In genomic region chr9:136567651-136568287, GRCh38 we compare ENCODE assay signal across 9 cellular contexts. TPM values are rescaled to one million over a fixed set of nuclear protein-coding genes. Genes with fewer than 3 reads are reported as not detected.
DNase-seq lines count a peak whose midpoint lies in the region; ATAC-seq, FAIRE-seq and TF ChIP-seq lines count a peak whose summit lies in the region.
"Had no signal": no experiment of that assay in that cellular context is flagged by ENCODE, and none has a peak within 500 bp of the region (broad histone marks: within the 10 kb centered on the region; RNA-seq: fewer than 3 reads in every experiment).

No MANE protein-coding gene starts in this region.

- DNase-seq in Daoy (ENCODE audit: low read depth) (peak; percentile 95), SJCRH30 (peak; percentile 78 to 85), foreskin keratinocyte (peak; percentile 84 to 90), pancreas (peak in 5 of 6 donors; percentile 54 to 82 (median 59)), SHP77 treated with DMSO at 0.1 percent for 48 hours (lab: John Stamatoyannopoulos, UW) (no peak)
- no peak for DNase-seq in activated CD4-positive, CD25-positive, alpha-beta regulatory T cell treated with anti-CD3 and anti-CD28 coated beads, Interleukin-2, amount 50 U/mL, for 72 hours

- peak; percentile 89 for ATAC-seq in foreskin keratinocyte
- ATAC-seq in pancreas = peak; percentile 41 to 72 (median 71)
- ATAC-seq in HG03520 (IDR thresholded peaks at IDR 0.05; ENCODE audit: unreplicated experiment) = no peak
- ATAC-seq in GM18861 (IDR thresholded peaks at IDR 0.05; ENCODE audit: unreplicated experiment) = no peak

- no peak overlapping the region; the same call in 1 of the 2 replicates for H3K27ac ChIP-seq in SJCRH30
- H3K27ac ChIP-seq in foreskin keratinocyte = peak overlapping the region; percentile 67
- no peak overlapping the region for H3K27ac ChIP-seq in pancreas
- H3K27ac ChIP-seq: SK-N-MC had no signal

- no peak for FAIRE-seq in pancreas (lab: Jason Lieb, UNC)

- no peak for TF ChIP-seq CTCF in foreskin keratinocyte (conservative IDR thresholded peaks at IDR 0.05)
- no peak for TF ChIP-seq CTCF in pancreas (IDR thresholded peaks at IDR 0.05)

- peaks cover 40% of the 10 kb centered on the region for H3K27me3 ChIP-seq in SJCRH30
- no peaks in the 10 kb centered on the region for H3K27me3 ChIP-seq in foreskin keratinocyte
- no peaks in the 10 kb centered on the region for H3K27me3 ChIP-seq in pancreas

- H3K4me3 ChIP-seq in SJCRH30 = no peak overlapping the region
- no peak overlapping the region for H3K4me3 ChIP-seq in pancreas
- H3K4me3 ChIP-seq: SK-N-MC had no signal

- 63 to 69% methylated on average over 27 of the region's 27 CpGs for WGBS in pancreas, 2 donors

- H3K9me3 ChIP-seq in SJCRH30 (replicated peaks) (no peaks in the 10 kb centered on the region), pancreas (no peaks in the 10 kb centered on the region)

- H3K4me1 ChIP-seq in SJCRH30 (peaks cover 25% of the 10 kb centered on the region), foreskin keratinocyte (peaks cover 8% of the 10 kb centered on the region), pancreas (no peaks in the 10 kb centered on the region)

- H3K36me3 ChIP-seq in SJCRH30 (no peaks in the 10 kb centered on the region), pancreas (no peaks in the 10 kb centered on the region)

- intact Hi-C loops in pancreas (cut with DNase I) = no loop called here

RNA-seq across cellular contexts. Expression of gene NOTCH1, which starts 21.9 kb away (rescaled TPM):
- 4.4 and 8.7 TPM in 2 replicates for total RNA-seq in Daoy (2014; rRNA removed; shearing (Covaris generic))
- 25.8 and 28.5 TPM in 2 replicates for total RNA-seq in SJCRH30 (2014; rRNA removed; shearing (Covaris generic))
- 41.9 and 49.8 TPM in 2 replicates for total RNA-seq in foreskin keratinocyte
- polyA plus RNA-seq in foreskin keratinocyte = 8.3 and 11.7 TPM in 2 replicates
- total RNA-seq in pancreas = 10 to 100 TPM; 19.6 to 39.8 (median 25.6) TPM
- polyA plus RNA-seq in pancreas = 10 to 100 TPM in 1 of 2 donors, 1 to 10 TPM in 1; 9.3 to 20.1 TPM

Comparison
In these comparisons a context has a peak if more than half of its experiments do, and no peak if none do; other contexts are left out.
1. DNase-seq: peak in Daoy (single experiment), SJCRH30 (2 of 2), foreskin keratinocyte (2 of 2) and pancreas (5 of 6); none in SHP77 treated with DMSO at 0.1 percent for 48 hours (single experiment) and activated CD4-positive, CD25-positive, alpha-beta regulatory T cell treated with anti-CD3 and anti-CD28 coated beads, Interleukin-2, amount 50 U/mL, for 72 hours (single experiment).
2. ATAC-seq: peak in foreskin keratinocyte (single experiment) and pancreas (4 of 4); none in HG03520 (single experiment) and GM18861 (single experiment).